Comparison of ENCODE assay signal across 8 cellular contexts in the genomic region with DNA sequence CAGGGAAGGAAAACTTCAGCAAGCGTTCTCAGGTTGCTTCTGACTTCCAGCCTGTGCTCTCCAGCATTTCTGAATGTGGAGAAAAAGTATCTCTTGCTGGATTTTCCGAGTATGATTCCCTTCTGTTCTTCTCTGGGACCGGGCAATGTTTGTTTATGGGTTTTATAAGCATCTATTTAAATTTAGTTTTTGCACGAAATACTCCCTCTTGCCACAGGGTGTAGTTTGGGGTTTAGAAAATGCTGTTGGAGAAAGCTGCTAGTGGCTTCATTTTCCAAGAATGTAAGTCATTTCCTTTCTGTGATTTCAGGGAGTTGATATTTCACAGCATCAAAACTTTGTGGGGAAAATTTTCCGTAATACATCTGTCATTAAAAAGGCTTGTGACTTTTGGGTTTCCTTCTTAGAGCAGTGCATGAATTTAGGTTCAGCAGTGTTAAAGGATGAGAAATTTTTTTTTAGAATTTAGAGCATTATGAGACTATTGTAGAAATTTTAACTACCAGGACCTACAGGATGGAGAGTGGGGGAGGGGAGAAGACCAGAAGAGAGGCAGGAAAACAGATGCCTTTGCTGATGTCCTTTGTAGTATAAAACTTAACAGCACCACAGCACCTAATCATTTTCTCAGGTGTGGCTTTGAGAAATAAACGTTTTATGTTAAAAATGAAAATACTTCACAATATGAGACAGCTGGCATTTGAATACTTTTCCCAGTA. TPM values are rescaled to one million over a fixed set of nuclear protein-coding genes. Genes with fewer than 3 reads are reported as not detected.
A peak's percentile ranks its signal among the peaks of the same experiment; 100 is the strongest.
DNase-seq lines count a peak whose midpoint lies in the region; ATAC-seq, FAIRE-seq and TF ChIP-seq lines count a peak whose summit lies in the region.

No MANE protein-coding gene starts in this region.

- peaks cover 3% of the 10 kb centered on the region for H3K79me1 ChIP-seq in H1 (ENCODE audit: low read depth, low read length)

- H4K91ac ChIP-seq in H1 (replicated peaks; ENCODE audit: insufficient read length, low read length): no peak overlapping the region

- peak overlapping the region; percentile 58 for H3K4ac ChIP-seq in H1 (replicated peaks; ENCODE audit: insufficient read length, low read depth, low read length)

- peak overlapping the region; percentile 96 for H3K4me3 ChIP-seq in GM12865 (ENCODE audit: low read depth, low read length)
- H3K4me3 ChIP-seq in RWPE2 (ENCODE audit: severe bottlenecking): peak overlapping the region; percentile 90
- peak overlapping the region; percentile 67 to 83 (median 82) for H3K4me3 ChIP-seq in H1 (ENCODE audit: extremely low read depth in 1 of 4, insufficient read depth in 2 of 4, low read depth in 3 of 4, low read length in 4 of 4)

- no peak overlapping the region for H2BK12ac ChIP-seq in H1 (ENCODE audit: low read depth, low read length)

- POLR2A ChIA-PET in H1 (lab: Charles Lee; ENCODE audit: partially characterized antibody): interaction anchor here (1.1 to 1.8 kb wide), 3 partner anchors 13 to 191 kb away, joined by 3 to 4 read pairs (median 4); no protein-coding TSS in a partner anchor
- POLR2A ChIA-PET in naive thymus-derived CD8-positive, alpha-beta T cell (lab: Charles Lee): interaction anchor here (0.6 to 2.0 kb wide), 3 partner anchors 86 to 558 kb away, joined by 3 to 8 read pairs (median 3); no protein-coding TSS in a partner anchor

- no peak overlapping the region for H2BK5ac ChIP-seq in H1 (ENCODE audit: low read depth, low read length)

- H3K27ac ChIP-seq in RWPE2 (ENCODE audit: poor library complexity, severe bottlenecking) (peak overlapping the region; percentile 90), H1 (ENCODE audit: low read depth, low read length) (no peak overlapping the region)

- ATAC-seq in RWPE2 (ENCODE audit: low read depth): 0 out of 3 replicates have a peak, but pooled peaks have one; percentile 1
- ATAC-seq in naive thymus-derived CD8-positive, alpha-beta T cell: no peak

- H3K14ac ChIP-seq in H1 (ENCODE audit: insufficient read length): no peak overlapping the region

- peak overlapping the region in 2 of 4 experiments; percentile 29 to 65; a peak in 2 of 7 replicates for H3K9ac ChIP-seq in H1 (replicated peaks in 1 of 4; ENCODE audit: extremely low read depth in 1 of 4, low read depth in 3 of 4, low read length in 3 of 4)

- H3K4me1 ChIP-seq in RWPE2 (ENCODE audit: insufficient read depth, poor library complexity, severe bottlenecking) (peaks cover 62% of the 10 kb centered on the region), H1 (replicated peaks in 1 of 4; ENCODE audit: control insufficient read depth in 3 of 4, insufficient read depth in 4 of 4, low read length in 3 of 4) (peaks cover 0 to 9% (median 0%) of the 10 kb centered on the region in 4 experiments; a peak in 3 of 7 replicates)

- no peak overlapping the region for H3K56ac ChIP-seq in H1 (replicated peaks; ENCODE audit: insufficient read length, low read depth, low read length)

- H3K9me3 ChIP-seq in RWPE2 (ENCODE audit: severe bottlenecking) (no peaks in the 10 kb centered on the region), H1 (ENCODE audit: insufficient read depth in 2 of 2, low read depth in 1 of 2, low read length in 1 of 2) (no peaks in the 10 kb centered on the region)

- TF ChIP-seq CTCF in GM12865 (IDR thresholded peaks at IDR 0.05; ENCODE audit: insufficient read depth, low read depth, low read length, missing control alignments): peak; percentile 15
- TF ChIP-seq CTCF in RWPE2 (IDR thresholded peaks at IDR 0.05; ENCODE audit: poor library complexity, severe bottlenecking): peak; percentile 42
- TF ChIP-seq CTCF in H1 (IDR thresholded peaks at IDR 0.05; ENCODE audit: control extremely low read depth in 1 of 3, insufficient read depth in 1 of 3, low read depth in 1 of 3, low read length in 3 of 3): no peak

- peaks cover 0 to 2% (median 0%) of the 10 kb centered on the region in 3 donors for H3K36me3 Mint-ChIP-seq in naive thymus-derived CD8-positive, alpha-beta T cell

- H2AK5ac ChIP-seq in H1 (ENCODE audit: low read depth, low read length): no peak overlapping the region

- H3K18ac ChIP-seq in H1 (ENCODE audit: extremely low read depth, low read length): no peak overlapping the region

- H4K5ac ChIP-seq in H1 (ENCODE audit: insufficient read length, low read depth, low read length): no peak overlapping the region

- no peak for TF ChIP-seq EP300 in H1 (IDR thresholded peaks at IDR 0.05; ENCODE audit: borderline replicate concordance in 1 of 2, low read depth in 2 of 2, low read length in 2 of 2)

- peaks cover 4 to 17% (median 13%) of the 10 kb centered on the region in 4 donors for H3K4me1 Mint-ChIP-seq in naive thymus-derived CD8-positive, alpha-beta T cell

- 3% methylated on average over 6 of the region's 6 CpGs; no CpG with 5 or more reads in 1 of the 2 experiments for WGBS in H1 (ENCODE audit: extremely low coverage in 1 of 2, insufficient coverage in 1 of 2, insufficient read length in 1 of 2, insufficient replicate concordance in 2 of 2, low coverage in 1 of 2, low lambda C conversion rate in 2 of 2, missing lambda C conversion rate in 1 of 2), 2 experiments

- no peak overlapping the region for H2BK120ac ChIP-seq in H1 (replicated peaks; ENCODE audit: low read depth, low read length)

- peaks cover 0 to 1% of the 10 kb centered on the region in 2 experiments for H4K20me1 ChIP-seq in H1 (replicated peaks in 1 of 2; ENCODE audit: control insufficient read depth in 1 of 2, insufficient read depth in 2 of 2, low read length in 2 of 2)

- no peaks in the 10 kb centered on the region for H3K9me3 Mint-ChIP-seq in naive thymus-derived CD8-positive, alpha-beta T cell

- H3K23me2 ChIP-seq in H1 (ENCODE audit: low read depth, low read length): peaks cover 11% of the 10 kb centered on the region

- H2BK15ac ChIP-seq in H1 (ENCODE audit: low read length): no peak overlapping the region

- FAIRE-seq in H1 (lab: Jason Lieb, UNC): no peak
- FAIRE-seq in GM19239 (lab: Jason Lieb, UNC): no peak

- peaks cover 19 to 46% (median 34%) of the 10 kb centered on the region in 5 donors for H3K27me3 Mint-ChIP-seq in naive thymus-derived CD8-positive, alpha-beta T cell

- H3K4me2 ChIP-seq in H1 (ENCODE audit: insufficient read depth in 1 of 2, low read depth in 2 of 2, low read length in 2 of 2): peak overlapping the region; percentile 81 to 84

- H4K8ac ChIP-seq in H1 (ENCODE audit: extremely low read depth, insufficient read depth, low read length): no peak overlapping the region

- H3K27ac Mint-ChIP-seq in naive thymus-derived CD8-positive, alpha-beta T cell: peak overlapping the region in 4 of 10 donors; percentile 16 to 78 (median 50)

- 0 out of 4 replicates have a peak, but pooled peaks of 1 of the 2 experiments have one; percentile 1 for TF ChIP-seq RAD21 in H1 (IDR thresholded peaks at IDR 0.05 in 1 of 2, conservative IDR thresholded peaks at IDR 0.05 in 1 of 2; ENCODE audit: low read depth in 2 of 2, low read length in 2 of 2)

- H2BK20ac ChIP-seq in H1 (ENCODE audit: low read length): no peak overlapping the region

- peak; percentile 23 for DNase-seq in 8988T
- DNase-seq in GM12865 (ENCODE audit: low read depth): peak; percentile 23
- no peak for DNase-seq in RWPE2 (ENCODE audit: low spot score)
- DNase-seq in H1 (ENCODE audit: low read depth in 1 of 2, low spot score in 2 of 2): no peak
- DNase-seq in naive thymus-derived CD8-positive, alpha-beta T cell: peak in 3 of 10 donors; percentile 4 to 19 (median 9)
- no peak for DNase-seq in NK-92 treated with Interleukin-12 subunit alpha and Interleukin-12 subunit beta, amount 100 ng/mL, for 24 hours (lab: John Stamatoyannopoulos, UW)
- DNase-seq in NCI-H2196 treated with DMSO at 0.1 percent for 48 hours (lab: John Stamatoyannopoulos, UW; ENCODE audit: unreplicated experiment): no peak
- no peak for DNase-seq in GM19239 (ENCODE audit: insufficient read length, low spot score)

- CTCF ChIA-PET in H1 (lab: Charles Lee; ENCODE audit: partially characterized antibody): interaction anchor here (0.6 to 2.5 kb wide), 16 partner anchors 10 to 370 kb away, joined by 3 to 10 read pairs (median 4); no protein-coding TSS in a partner anchor

- TF ChIP-seq POLR2A in H1 (IDR thresholded peaks at IDR 0.05; ENCODE audit: control extremely low read depth in 1 of 2, low read depth in 2 of 2, low read length in 2 of 2): no peak

- peaks cover 41% of the 10 kb centered on the region for H3K36me3 ChIP-seq in RWPE2 (ENCODE audit: low read depth)
- H3K36me3 ChIP-seq in H1 (ENCODE audit: control insufficient read depth in 2 of 4, insufficient read depth in 4 of 4, low read length in 3 of 4): no peaks in the 10 kb centered on the region

- peak overlapping the region; percentile 78 to 88 (median 85) for H3K4me3 Mint-ChIP-seq in naive thymus-derived CD8-positive, alpha-beta T cell

- no peak overlapping the region for H3K23ac ChIP-seq in H1 (ENCODE audit: insufficient read length)

- H3K79me2 ChIP-seq in H1 (ENCODE audit: control insufficient read depth in 1 of 2, insufficient read depth in 2 of 2, low read length in 2 of 2): peaks cover 0 to 42% of the 10 kb centered on the region in 2 experiments; a peak in 3 of 4 replicates

- H2AFZ ChIP-seq in H1 (ENCODE audit: low read length): no peak overlapping the region

- H3K27me3 ChIP-seq in RWPE2 (ENCODE audit: insufficient read depth, poor library complexity, severe bottlenecking) (no peaks in the 10 kb centered on the region), H1 (replicated peaks in 1 of 4; ENCODE audit: control insufficient read depth in 3 of 4, extremely low read depth in 1 of 4, insufficient read depth in 3 of 4, low read length in 3 of 4) (no peaks in the 10 kb centered on the region)

TF ChIP-seq in H1, 55 proteins besides CTCF, POLR2A, EP300 and RAD21 (continues in another document):
- no peak for TF ChIP-seq TCF12 (IDR thresholded peaks at IDR 0.05; ENCODE audit: low read depth, low read length)
- TF ChIP-seq USF2 (IDR thresholded peaks at IDR 0.05; ENCODE audit: low read length): no peak

RNA-seq across cellular contexts. Expression of gene FRMD6, which starts 1.5 kb away (rescaled TPM):
- total RNA-seq in H1 (2021; fragmentation: NEBNext Ultra II Directional; extraction: Animal tissue kit (Norgen Biotek cat#: 25700)): 20.8 and 23.7 TPM in 2 replicates
- polyA plus RNA-seq in H1 (2011; rRNA removed): 5.4 and 9.0 TPM in 2 replicates
- 6.8 TPM for polyA plus RNA-seq in H1 (2011; cell fraction: cytosol; rRNA removed)
- 15.2 TPM for polyA plus RNA-seq in H1 (2011; cell fraction: nucleus; rRNA removed)
- polyA plus RNA-seq in H1 (2012, experiment 1 of 2): 4.7 to 8.1 TPM (median 7.7 TPM) in 4 replicates
- 0.81 TPM for polyA plus RNA-seq in H1 (2012, experiment 2 of 2)
- 8.6 TPM for polyA plus RNA-seq in H1 (2013, experiment 1 of 2)
- polyA plus RNA-seq in H1 (2013, experiment 2 of 2): 8.9 TPM
- polyA minus RNA-seq in H1 (2011; rRNA and poly(A)+ RNA removed): 19.8 and 23.9 TPM in 2 replicates
- polyA minus RNA-seq in H1 (2011; cell fraction: cytosol; rRNA and poly(A)+ RNA removed): 10.6 TPM
- polyA minus RNA-seq in H1 (2011; cell fraction: nucleus; rRNA and poly(A)+ RNA removed): 25.7 TPM
- total RNA-seq in naive thymus-derived CD8-positive, alpha-beta T cell: 1 to 10 TPM; 4.1 to 4.2 TPM
- under 1 TPM; 0.15 to 0.44 (median 0.38) TPM for polyA plus RNA-seq in naive thymus-derived CD8-positive, alpha-beta T cell

Comparison
In these comparisons a context has a peak if more than half of its experiments do, and no peak if none do; other contexts are left out.
1. DNase-seq: peak in 8988T (single experiment) and GM12865 (single experiment); none in RWPE2 (single experiment), H1 (0 of 2), NK-92 treated with Interleukin-12 subunit alpha and Interleukin-12 subunit beta, amount 100 ng/mL, for 24 hours (single experiment), NCI-H2196 treated with DMSO at 0.1 percent for 48 hours (single experiment) and GM19239 (single experiment).
2. CTCF ChIP-seq: peak in GM12865 (single experiment) and RWPE2 (single experiment); none in H1 (0 of 3).
3. Peak in every context shown above with its lines, with median percentiles within 50 percentile points of each other: H3K4me3 ChIP-seq.